Comparison of ENCODE assay signal across 8 cellular contexts in the genomic region with DNA sequence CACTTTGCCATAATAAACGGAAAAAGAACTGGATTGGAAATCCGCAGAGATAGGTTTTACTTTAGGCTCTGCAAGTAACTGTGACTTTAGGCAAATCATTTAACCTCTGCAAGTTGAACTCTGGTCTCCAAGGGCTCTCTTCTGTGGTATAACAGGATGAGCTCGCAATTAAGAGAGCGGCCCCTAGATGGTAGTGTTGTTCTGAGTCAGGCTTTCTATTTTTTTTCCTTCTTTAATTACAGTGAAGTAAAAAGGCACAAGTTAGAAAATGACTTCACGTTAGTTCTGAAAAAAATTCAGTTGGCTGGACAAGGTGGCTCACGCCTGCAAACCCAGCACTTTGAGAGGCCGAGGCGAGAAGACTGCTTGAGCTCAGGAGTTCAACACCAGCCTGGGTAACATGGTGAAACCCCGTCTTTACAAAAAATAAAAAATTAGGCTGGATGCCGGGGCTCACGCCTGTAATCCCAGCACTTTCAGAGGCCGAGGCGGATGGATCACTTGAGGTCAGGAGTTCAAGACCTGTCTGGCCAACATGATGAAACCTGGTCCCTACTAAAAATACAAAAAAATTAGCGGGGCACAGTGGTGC. TPM values are rescaled to one million over a fixed set of nuclear protein-coding genes. Genes with fewer than 3 reads are reported as not detected.
DNase-seq lines count a peak whose midpoint lies in the region; ATAC-seq, FAIRE-seq and TF ChIP-seq lines count a peak whose summit lies in the region.

No MANE protein-coding gene starts in this region.

- no peak overlapping the region for H2AFZ ChIP-seq in GM12878 (ENCODE audit: control insufficient read depth, low read depth, low read length)

- TF ChIP-seq CTCF in LNCaP clone FGC (IDR thresholded peaks at IDR 0.05; ENCODE audit: control insufficient read depth, extremely low read depth, insufficient read depth) = peak; percentile 71
- TF ChIP-seq CTCF in RWPE1 (conservative IDR thresholded peaks at IDR 0.05; ENCODE audit: low read depth) = peak; percentile 80
- peak; percentile 69 to 84 (median 83) for TF ChIP-seq CTCF in GM12878 (IDR thresholded peaks at IDR 0.05 in 2 of 3, conservative IDR thresholded peaks at IDR 0.05 in 1 of 3; ENCODE audit: control insufficient read depth in 2 of 3, extremely low read depth in 1 of 3, insufficient read depth in 1 of 3, low read depth in 3 of 3, low read length in 3 of 3)

- H3K79me2 ChIP-seq in GM12878 (ENCODE audit: control insufficient read depth, insufficient read depth, low read length) = no peaks in the 10 kb centered on the region

- no peaks in the 10 kb centered on the region for H3K9me3 ChIP-seq in GM12878 (replicated peaks; ENCODE audit: control insufficient read depth, insufficient read depth, low read length)
- H3K9me3 ChIP-seq in small intestine (ENCODE audit: control insufficient read depth, low read depth) = no peaks in the 10 kb centered on the region

- TF ChIP-seq EP300 in GM12878 (IDR thresholded peaks at IDR 0.05; ENCODE audit: borderline replicate concordance in 1 of 2, control insufficient read depth in 1 of 2, low read depth in 2 of 2, low read length in 2 of 2) = no peak

- H3K4me3 ChIP-seq in LNCaP clone FGC (ENCODE audit: low read depth, low read length) = no peak overlapping the region
- no peak overlapping the region for H3K4me3 ChIP-seq in GM12878
- no peak overlapping the region for H3K4me3 ChIP-seq in small intestine (ENCODE audit: low read depth in 1 of 2, low read length in 2 of 2)

- no peak overlapping the region for H3K4me2 ChIP-seq in GM12878 (ENCODE audit: control insufficient read depth, insufficient read depth)

- CTCF ChIA-PET in RWPE1 (lab: Yijun Ruan, JAX) = interaction anchor here (0.6 to 1.5 kb wide), 17 partner anchors 18 to 738 kb away, joined by 3 to 4 read pairs (median 3); partner anchors contain the start of gene PRSS48
- CTCF ChIA-PET in GM12878 (lab: Yijun Ruan, JAX) = interaction anchor here (0.5 to 2.8 kb wide), 26 partner anchors 9 to 1968 kb away, joined by 3 to 17 read pairs (median 4); partner anchors contain the start of gene RPS3A

- ATAC-seq in GM12878 = peak; percentile 90

- H3K4me1 ChIP-seq in GM12878 (ENCODE audit: control insufficient read depth, insufficient read depth, low read length) = no peaks in the 10 kb centered on the region
- no peaks in the 10 kb centered on the region for H3K4me1 ChIP-seq in small intestine (ENCODE audit: control insufficient read depth in 2 of 2, insufficient read depth in 1 of 2, low read depth in 1 of 2, low read length in 1 of 2)

- no TSS peak for BruUV-seq in GM12878 (replicated peaks; lab: Mats Ljungman, UMichigan)

- SMC1A ChIA-PET in GM12878 (lab: Charles Lee; ENCODE audit: uncharacterized antibody, unreplicated experiment) = interaction anchor here (0.6 to 1.9 kb wide), 9 partner anchors 12 to 1822 kb away, joined by 3 to 7 read pairs (median 3); no protein-coding TSS in a partner anchor

- FAIRE-seq in GM12878 (lab: Jason Lieb, UNC) (peak; percentile 83), small intestine (lab: Jason Lieb, UNC) (no peak)

- RAD21 ChIA-PET in GM12878 (lab: Charles Lee; ENCODE audit: unreplicated experiment) = interaction anchor here (0.5 to 2.0 kb wide), 12 partner anchors 14 to 1250 kb away, joined by 3 to 7 read pairs (median 3); no protein-coding TSS in a partner anchor

- intact Hi-C loops in GM12878 (cut with micrococcal nuclease; ENCODE audit: unreplicated experiment) = loop anchor here (1.0 to 5.0 kb wide), 2 partner anchors 245 to 495 kb away; no protein-coding TSS in a partner anchor

- in situ Hi-C loops in GM12878 (cut with MboI) = loop anchor here (10.0 to 25.0 kb wide), 2 partner anchors 497 to 1670 kb away; partner anchors contain the start of genes ARFIP1 and TIGD4

- H3K36me3 ChIP-seq in GM12878 (ENCODE audit: control insufficient read depth in 2 of 2, insufficient read depth in 2 of 2, low read length in 1 of 2) (no peaks in the 10 kb centered on the region), small intestine (ENCODE audit: control insufficient read depth in 2 of 2, insufficient read depth in 2 of 2, low read length in 2 of 2) (peaks cover 2 to 10% of the 10 kb centered on the region in 2 donors)

- H3K27me3 ChIP-seq in GM12878 (replicated peaks in 1 of 2; ENCODE audit: control insufficient read depth in 2 of 2, insufficient read depth in 2 of 2, low read length in 1 of 2) = no peaks in the 10 kb centered on the region
- H3K27me3 ChIP-seq in small intestine (ENCODE audit: control insufficient read depth in 2 of 2, insufficient read depth in 2 of 2, low read length in 2 of 2) = no peaks in the 10 kb centered on the region

- H3K27ac ChIP-seq in RWPE1 = peak overlapping the region; percentile 48
- no peak overlapping the region for H3K27ac ChIP-seq in GM12878 (ENCODE audit: control insufficient read depth, insufficient read depth)
- H3K27ac ChIP-seq in small intestine (ENCODE audit: low read depth in 1 of 2, low read length in 1 of 2) = no peak overlapping the region

- H3K9ac ChIP-seq in GM12878 (ENCODE audit: control insufficient read depth, insufficient read depth, low read length) = no peak overlapping the region

- WGBS in GM12878 (ENCODE audit: insufficient coverage, insufficient replicate concordance, low lambda C conversion rate, missing lambda C conversion rate) = 29% methylated on average over 14 of the region's 14 CpGs
- 36 to 41% (median 40%) methylated on average over 14 of the region's 14 CpGs for WGBS in small intestine, 3 donors

- H4K20me1 ChIP-seq in GM12878 (ENCODE audit: control insufficient read depth, insufficient read depth) = no peaks in the 10 kb centered on the region

- peak; percentile 76 for TF ChIP-seq RAD21 in GM12878 (IDR thresholded peaks at IDR 0.05; ENCODE audit: insufficient read depth, low read depth, low read length)

- no peak for TF ChIP-seq POLR2A in GM12878 (IDR thresholded peaks at IDR 0.05; ENCODE audit: low read depth, low read length)

- peak; percentile 73 for DNase-seq in activated effector memory CD4-positive, alpha-beta T cell treated with anti-CD3 and anti-CD28 coated beads, Interleukin-2, amount 50 U/mL, for 16 hours
- no peak for DNase-seq in activated effector memory CD4-positive, alpha-beta T cell treated with Interleukin-2 at 50 U/mL for 16 hours
- DNase-seq in HCEC 1CT = peak; percentile 48
- DNase-seq in LNCaP clone FGC (ENCODE audit: low read depth) = peak; percentile 38
- peak; percentile 65 for DNase-seq in RWPE1 (ENCODE audit: low spot score)
- DNase-seq in GM12878 (ENCODE audit: low read depth, low spot score) = no peak
- peak in 30 of 51 donors; percentile 0 to 74 (median 12) for DNase-seq in hypothalamus (lab: John Stamatoyannopoulos, UW)
- peak; percentile 81 for DNase-seq in small intestine

- POLR2A ChIA-PET in RWPE1 (lab: Yijun Ruan, JAX; ENCODE audit: low non-redundant PET) (no interaction called here), GM12878 (lab: Charles Lee) (interaction anchor here (1.0 kb wide), 1 partner anchor 17 kb away, joined by 4 read pairs; no protein-coding TSS in a partner anchor)

TF ChIP-seq in GM12878, 131 proteins besides CTCF, POLR2A, EP300 and RAD21:
- 0 out of 2 replicates have a peak, but pooled peaks have one; percentile 31 for TF ChIP-seq ATF7 (IDR thresholded peaks at IDR 0.05; ENCODE audit: low read depth)
- TF ChIP-seq RELA (IDR thresholded peaks at IDR 0.05; ENCODE audit: borderline replicate concordance, partially characterized antibody) = peak; percentile 19
- peak; percentile 84 for TF ChIP-seq NR2F1 (conservative IDR thresholded peaks at IDR 0.05)
- peak; percentile 92 for TF ChIP-seq ZNF384 (IDR thresholded peaks at IDR 0.05; ENCODE audit: borderline replicate concordance, low read depth, low read length)
- no peak for TF ChIP-seq EGR1 (IDR thresholded peaks at IDR 0.05; ENCODE audit: borderline replicate concordance in 1 of 2, low read depth in 2 of 2, low read length in 2 of 2)
- no peak for TF ChIP-seq ZNF207 (IDR thresholded peaks at IDR 0.05; ENCODE audit: borderline replicate concordance)
- peak; percentile 34; the same call in 1 of the 2 replicates for TF ChIP-seq SMC3 (IDR thresholded peaks at IDR 0.05; ENCODE audit: borderline replicate concordance, low read length)
- TF ChIP-seq RUNX3 (IDR thresholded peaks at IDR 0.05; ENCODE audit: low read length) = peak; percentile 25; the same call in 1 of the 2 replicates
- TF ChIP-seq DPF2 (IDR thresholded peaks at IDR 0.05) = no peak
- peak; percentile 27; the same call in 1 of the 2 replicates for TF ChIP-seq MTA2 (IDR thresholded peaks at IDR 0.05; ENCODE audit: low read depth)

RNA-seq across cellular contexts. Expression of gene RPS3A, which starts 18.0 kb away (rescaled TPM):
- 524 and 558 TPM in 2 replicates for total RNA-seq in GM12878 (2013; cell fraction: nucleolus; rRNA removed)
- 2,490 and 2,970 TPM in 2 replicates for total RNA-seq in GM12878 (2014; rRNA removed)
- 4,035 and 4,105 TPM in 2 replicates for total RNA-seq in GM12878 (2014; rRNA removed; fragmentation: Illumina TruSeq; extraction: Trizol)
- total RNA-seq in GM12878 (2021) = 2,962 and 3,106 TPM in 2 replicates
- 3,094 TPM for polyA plus RNA-seq in GM12878 (2011; ENCODE audit: low read depth)
- polyA plus RNA-seq in GM12878 (2011; rRNA removed) = 5,827 and 8,647 TPM in 2 replicates
- polyA plus RNA-seq in GM12878 (2011; cell fraction: cytosol; rRNA removed) = 2,333 and 2,782 TPM in 2 replicates
- polyA plus RNA-seq in GM12878 (2011; cell fraction: nucleus; rRNA removed) = 1,077 and 1,354 TPM in 2 replicates
- polyA plus RNA-seq in GM12878 (2012) = 3,101 and 5,084 TPM in 2 replicates
- polyA plus RNA-seq in GM12878 (2014; fragmentation: Illumina TruSeq; extraction: Trizol) = 3,671 and 4,649 TPM in 2 replicates
- 1,000 to 10,000 TPM; 5,081 to 5,756 TPM for polyA plus RNA-seq in GM12878 (2014; fragmentation: Nextera tagmentation; extraction: Ambion mirVana)
- polyA plus RNA-seq in GM12878 (2014; rRNA removed) = 2,593 and 3,382 TPM in 2 replicates
- 1,000 to 10,000 TPM; 1,754 to 1,978 TPM for polyA plus RNA-seq in GM12878 (2016; fragmentation: Nextera tagmentation; extraction: Ambion mirVana)
- polyA minus RNA-seq in GM12878 (2011; rRNA and poly(A)+ RNA removed) = 811 and 1,197 TPM in 2 replicates
- polyA minus RNA-seq in GM12878 (2011; cell fraction: cytosol; rRNA and poly(A)+ RNA removed) = 428 and 462 TPM in 2 replicates
- 147 and 155 TPM in 2 replicates for polyA minus RNA-seq in GM12878 (2011; cell fraction: nucleus; rRNA and poly(A)+ RNA removed)
- polyA plus RNA-seq in small intestine = 1,000 to 10,000 TPM; 2,060 to 4,469 (median 3,848) TPM

Comparison
In these comparisons a context has a peak if more than half of its experiments do, and no peak if none do; other contexts are left out.
1. DNase-seq: peak in activated effector memory CD4-positive, alpha-beta T cell treated with anti-CD3 and anti-CD28 coated beads, Interleukin-2, amount 50 U/mL, for 16 hours (single experiment), HCEC 1CT (single experiment), LNCaP clone FGC (single experiment), RWPE1 (single experiment), hypothalamus (30 of 51) and small intestine (single experiment); none in activated effector memory CD4-positive, alpha-beta T cell treated with Interleukin-2 at 50 U/mL for 16 hours (single experiment) and GM12878 (single experiment).
2. Peak in every context shown above with its lines, with median percentiles within 50 percentile points of each other: CTCF ChIP-seq.